18 cellular contexts compared by ENCODE assay signal in genomic region chr21:31623664-31624063, GRCh38. TPM values are rescaled to one million over a fixed set of nuclear protein-coding genes. Genes with fewer than 3 reads are reported as not detected.
DNase-seq lines count a peak whose midpoint lies in the region; ATAC-seq, FAIRE-seq and TF ChIP-seq lines count a peak whose summit lies in the region.
"Had no signal": no experiment of that assay in that cellular context is flagged by ENCODE, and none has a peak within 500 bp of the region (broad histone marks: within the 10 kb centered on the region; RNA-seq: fewer than 3 reads in every experiment).

No MANE protein-coding gene starts in this region.

- no peak overlapping the region for H3K27ac Mint-ChIP-seq in osteocyte (ENCODE audit: unreplicated experiment)
- H3K27ac Mint-ChIP-seq in naive thymus-derived CD4-positive, alpha-beta T cell, result no peak overlapping the region
- H3K27ac Mint-ChIP-seq: activated CD4-positive, alpha-beta memory T cell treated with anti-CD3 and anti-CD28 coated beads for 36 hours had no signal

- no peaks in the 10 kb centered on the region for H3K9me3 Mint-ChIP-seq in osteocyte (ENCODE audit: unreplicated experiment)
- peaks cover 0 to 5% (median 0%) of the 10 kb centered on the region in 11 donors for H3K9me3 Mint-ChIP-seq in naive thymus-derived CD4-positive, alpha-beta T cell
- H3K9me3 Mint-ChIP-seq: activated CD4-positive, alpha-beta memory T cell treated with anti-CD3 and anti-CD28 coated beads for 36 hours; CD4-positive, alpha-beta memory T cell had no signal

- WGBS in GM12878 (ENCODE audit: insufficient coverage, insufficient replicate concordance, low lambda C conversion rate, missing lambda C conversion rate), result 54% methylated on average over 6 of the region's 6 CpGs

- H3K4me3 ChIP-seq in Loucy (ENCODE audit: low read length, poor library complexity, severe bottlenecking) (no peak overlapping the region), GM12878 (no peak overlapping the region)
- no peak overlapping the region for H3K4me3 ChIP-seq in naive thymus-derived CD4-positive, alpha-beta T cell (ENCODE audit: low read length)
- no peak overlapping the region for H3K4me3 ChIP-seq in effector memory CD4-positive, alpha-beta T cell (ENCODE audit: insufficient read depth, low read depth, low read length, poor library complexity, severe bottlenecking)
- H3K4me3 ChIP-seq: PC-9 had no signal

- H3K36me3 ChIP-seq in Loucy (ENCODE audit: insufficient read depth, low read length) (no peaks in the 10 kb centered on the region), GM12878 (ENCODE audit: control insufficient read depth in 2 of 2, insufficient read depth in 2 of 2, low read length in 1 of 2) (no peaks in the 10 kb centered on the region)
- H3K36me3 ChIP-seq in naive thymus-derived CD4-positive, alpha-beta T cell (ENCODE audit: control insufficient read depth in 2 of 3, insufficient read depth in 3 of 3, low read length in 3 of 3), result no peaks in the 10 kb centered on the region
- no peaks in the 10 kb centered on the region for H3K36me3 ChIP-seq in effector memory CD4-positive, alpha-beta T cell (ENCODE audit: control insufficient read depth, insufficient read depth, low read length)

- H3K4me1 ChIP-seq in Loucy (ENCODE audit: insufficient read depth, low read length, poor library complexity, severe bottlenecking) (peaks cover 12% of the 10 kb centered on the region), GM12878 (ENCODE audit: control insufficient read depth, insufficient read depth, low read length) (no peaks in the 10 kb centered on the region)
- no peaks in the 10 kb centered on the region for H3K4me1 ChIP-seq in naive thymus-derived CD4-positive, alpha-beta T cell (ENCODE audit: control insufficient read depth in 2 of 2, insufficient read depth in 2 of 2, low read length in 2 of 2)
- H3K4me1 ChIP-seq in effector memory CD4-positive, alpha-beta T cell (ENCODE audit: control insufficient read depth, insufficient read depth, low read length, poor library complexity, severe bottlenecking), result no peaks in the 10 kb centered on the region

- H3K4me3 Mint-ChIP-seq in osteocyte (ENCODE audit: unreplicated experiment), result no peak overlapping the region
- H3K4me3 Mint-ChIP-seq in naive thymus-derived CD4-positive, alpha-beta T cell, result no peak overlapping the region
- H3K4me3 Mint-ChIP-seq: activated CD4-positive, alpha-beta memory T cell treated with anti-CD3 and anti-CD28 coated beads for 36 hours; CD4-positive, alpha-beta memory T cell had no signal

- no peak for TF ChIP-seq EP300 in GM12878 (IDR thresholded peaks at IDR 0.05; ENCODE audit: borderline replicate concordance in 1 of 2, control insufficient read depth in 1 of 2, low read depth in 2 of 2, low read length in 2 of 2)

- CTCF ChIA-PET in GM12878 (lab: Yijun Ruan, JAX), result interaction anchor here (0.7 to 1.5 kb wide), 6 partner anchors 11 to 635 kb away, joined by 3 to 4 read pairs (median 3); no protein-coding TSS in a partner anchor
- CTCF ChIA-PET in naive thymus-derived CD4-positive, alpha-beta T cell (lab: Charles Lee), result no interaction called here

- no peaks in the 10 kb centered on the region for H3K27me3 ChIP-seq in Loucy (ENCODE audit: insufficient read depth, low read length, poor library complexity, severe bottlenecking)
- no peaks in the 10 kb centered on the region for H3K27me3 ChIP-seq in GM12878 (replicated peaks in 1 of 2; ENCODE audit: control insufficient read depth in 2 of 2, insufficient read depth in 2 of 2, low read length in 1 of 2)
- H3K27me3 ChIP-seq in naive thymus-derived CD4-positive, alpha-beta T cell (ENCODE audit: control insufficient read depth in 2 of 2, insufficient read depth in 2 of 2, low read length in 2 of 2), result no peaks in the 10 kb centered on the region
- H3K27me3 ChIP-seq in effector memory CD4-positive, alpha-beta T cell (replicated peaks; ENCODE audit: control insufficient read depth, insufficient read depth, low read length, poor library complexity, severe bottlenecking), result no peaks in the 10 kb centered on the region

- RAD21 ChIA-PET in GM12878 (lab: Charles Lee; ENCODE audit: unreplicated experiment), result interaction anchor here (0.8 kb wide), 1 partner anchor 100 kb away, joined by 4 read pairs; no protein-coding TSS in a partner anchor

- H3K9me3 ChIP-seq in Loucy (ENCODE audit: insufficient read depth, low read depth, low read length) (no peaks in the 10 kb centered on the region), GM12878 (replicated peaks; ENCODE audit: control insufficient read depth, insufficient read depth, low read length) (no peaks in the 10 kb centered on the region)
- H3K9me3 ChIP-seq in naive thymus-derived CD4-positive, alpha-beta T cell (ENCODE audit: control insufficient read depth in 2 of 3, low read length in 3 of 3), result no peaks in the 10 kb centered on the region
- no peaks in the 10 kb centered on the region for H3K9me3 ChIP-seq in effector memory CD4-positive, alpha-beta T cell (ENCODE audit: control insufficient read depth, low read length)

- no TSS peak for BruUV-seq in GM12878 (replicated peaks; lab: Mats Ljungman, UMichigan)

- no peak overlapping the region for H3K27ac ChIP-seq in GM12878 (ENCODE audit: control insufficient read depth, insufficient read depth)
- no peak overlapping the region for H3K27ac ChIP-seq in naive thymus-derived CD4-positive, alpha-beta T cell (ENCODE audit: low read depth, low read length)
- H3K27ac ChIP-seq in effector memory CD4-positive, alpha-beta T cell (ENCODE audit: insufficient read depth, low read length, poor library complexity, severe bottlenecking), result no peak overlapping the region
- H3K27ac ChIP-seq: 22Rv1, PC-9 had no signal

- H3K9ac ChIP-seq in Loucy (ENCODE audit: low read depth, low read length, poor library complexity, severe bottlenecking) (no peak overlapping the region), GM12878 (ENCODE audit: control insufficient read depth, insufficient read depth, low read length) (no peak overlapping the region)

- SMC1A ChIA-PET in GM12878 (lab: Charles Lee; ENCODE audit: uncharacterized antibody, unreplicated experiment), result interaction anchor here (0.7 to 1.0 kb wide), 5 partner anchors 10 to 638 kb away, joined by 3 to 4 read pairs (median 3); no protein-coding TSS in a partner anchor

- H3K36me3 Mint-ChIP-seq in osteocyte (ENCODE audit: unreplicated experiment), result no peaks in the 10 kb centered on the region
- peaks cover 0 to 7% (median 0%) of the 10 kb centered on the region in 5 donors for H3K36me3 Mint-ChIP-seq in naive thymus-derived CD4-positive, alpha-beta T cell
- H3K36me3 Mint-ChIP-seq: activated CD4-positive, alpha-beta memory T cell treated with anti-CD3 and anti-CD28 coated beads for 36 hours; CD4-positive, alpha-beta memory T cell had no signal

- H2AFZ ChIP-seq in Loucy (ENCODE audit: low read length) (no peak overlapping the region), GM12878 (ENCODE audit: control insufficient read depth, low read depth, low read length) (no peak overlapping the region)
- H2AFZ ChIP-seq: PC-9 had no signal

- no peaks in the 10 kb centered on the region for H3K79me2 ChIP-seq in Loucy (ENCODE audit: insufficient read depth, low read length)
- H3K79me2 ChIP-seq in GM12878 (ENCODE audit: control insufficient read depth, insufficient read depth, low read length), result no peaks in the 10 kb centered on the region

- ATAC-seq in GM12878 (peak; percentile 75), HG02763 (IDR thresholded peaks at IDR 0.05; ENCODE audit: unreplicated experiment) (no peak)
- no peak for ATAC-seq in naive thymus-derived CD4-positive, alpha-beta T cell

- H3K4me2 ChIP-seq in Loucy (ENCODE audit: low read depth, low read length, poor library complexity, severe bottlenecking), result no peak overlapping the region
- no peak overlapping the region for H3K4me2 ChIP-seq in GM12878 (ENCODE audit: control insufficient read depth, insufficient read depth)
- H3K4me2 ChIP-seq: PC-9 had no signal

- H3K27me3 Mint-ChIP-seq in osteocyte (ENCODE audit: unreplicated experiment), result no peaks in the 10 kb centered on the region
- peaks cover 0 to 3% (median 0%) of the 10 kb centered on the region in 5 donors for H3K27me3 Mint-ChIP-seq in naive thymus-derived CD4-positive, alpha-beta T cell
- H3K27me3 Mint-ChIP-seq: activated CD4-positive, alpha-beta memory T cell treated with anti-CD3 and anti-CD28 coated beads for 36 hours had no signal

- TF ChIP-seq CTCF in Loucy (conservative IDR thresholded peaks at IDR 0.05; ENCODE audit: low read length), result peak; percentile 54
- peak; percentile 32 to 49 (median 35); a peak in 4 of 6 replicates for TF ChIP-seq CTCF in GM12878 (IDR thresholded peaks at IDR 0.05 in 2 of 3, conservative IDR thresholded peaks at IDR 0.05 in 1 of 3; ENCODE audit: control insufficient read depth in 2 of 3, extremely low read depth in 1 of 3, insufficient read depth in 1 of 3, low read depth in 3 of 3, low read length in 3 of 3)
- peak; percentile 23 for TF ChIP-seq CTCF in osteocyte (IDR thresholded peaks at IDR 0.05)

- TF ChIP-seq POLR2A in GM12878 (IDR thresholded peaks at IDR 0.05; ENCODE audit: low read depth, low read length), result no peak

- POLR2A ChIA-PET in GM12878 (lab: Charles Lee), result no interaction called here
- POLR2A ChIA-PET in naive thymus-derived CD4-positive, alpha-beta T cell (lab: Charles Lee), result no interaction called here

- intact Hi-C loops in GM12878 (cut with micrococcal nuclease; ENCODE audit: unreplicated experiment), result no loop called here
- intact Hi-C loops in naive thymus-derived CD4-positive, alpha-beta T cell (cut with micrococcal nuclease), result loop anchor here in 1 of 2 donors (5.0 kb wide), 1 partner anchor 909 kb away; no protein-coding TSS in a partner anchor

- H3K4me1 Mint-ChIP-seq in osteocyte (ENCODE audit: unreplicated experiment), result peaks cover 6% of the 10 kb centered on the region
- H3K4me1 Mint-ChIP-seq in naive thymus-derived CD4-positive, alpha-beta T cell, result peaks cover 6 to 14% (median 8%) of the 10 kb centered on the region in 7 donors

- FAIRE-seq in GM12878 (lab: Jason Lieb, UNC), result no peak

- H4K20me1 ChIP-seq in Loucy (ENCODE audit: insufficient read depth, low read length, poor library complexity, severe bottlenecking) (no peaks in the 10 kb centered on the region), GM12878 (ENCODE audit: control insufficient read depth, insufficient read depth) (no peaks in the 10 kb centered on the region)

- TF ChIP-seq RAD21 in GM12878 (IDR thresholded peaks at IDR 0.05; ENCODE audit: insufficient read depth, low read depth, low read length), result peak; percentile 63

- H3K9me2 ChIP-seq in Loucy (replicated peaks; ENCODE audit: low read depth, low read length), result no peaks in the 10 kb centered on the region

- no peaks in the 10 kb centered on the region for H3F3A ChIP-seq in Loucy (ENCODE audit: low read depth)

- DNase-seq in DMS 273 (lab: John Stamatoyannopoulos, UW; ENCODE audit: unreplicated experiment) (peak; percentile 37), DMS 273 treated with DMSO at 0.1 percent for 48 hours (lab: John Stamatoyannopoulos, UW) (no peak), GM12878 (ENCODE audit: low read depth, low spot score) (no peak), osteocyte (ENCODE audit: extremely low spot score, unreplicated experiment) (no peak)
- DNase-seq in naive thymus-derived CD4-positive, alpha-beta T cell, result no peak
- DNase-seq in effector memory CD4-positive, alpha-beta T cell, result no peak
- DNase-seq: activated CD4-positive, alpha-beta memory T cell treated with anti-CD3 and anti-CD28 coated beads for 36 hours; activated effector memory CD4-positive, alpha-beta T cell treated with anti-CD3 and anti-CD28 coated beads, Interleukin-2, amount 50 U/mL, for 16 hours; CD4-positive, alpha-beta memory T cell; GF-D8; hippocampal formation; nucleus accumbens; PC-9; stimulated activated CD4-positive, alpha-beta T cell treated with anti-CD3 and anti-CD28 coated beads, Interleukin-15, amount 100 ng/mL, for 24 hours; T-helper 2 cell had no signal

- in situ Hi-C loops in GM12878 (cut with MboI), result no loop called here

RNA-seq across cellular contexts. Expression of gene SOD1, which starts 35.8 kb away (rescaled TPM):
- 23.7 and 26.1 TPM in 2 replicates for total RNA-seq in GM12878 (2013; cell fraction: nucleolus; rRNA removed)
- 171 and 193 TPM in 2 replicates for total RNA-seq in GM12878 (2014; rRNA removed)
- total RNA-seq in GM12878 (2014; rRNA removed; fragmentation: Illumina TruSeq; extraction: Trizol), result 265 and 275 TPM in 2 replicates
- total RNA-seq in GM12878 (2021), result 213 and 226 TPM in 2 replicates
- 241 TPM for polyA plus RNA-seq in GM12878 (2011; ENCODE audit: low read depth)
- 352 and 405 TPM in 2 replicates for polyA plus RNA-seq in GM12878 (2011; rRNA removed)
- 251 and 259 TPM in 2 replicates for polyA plus RNA-seq in GM12878 (2011; cell fraction: cytosol; rRNA removed)
- 152 and 159 TPM in 2 replicates for polyA plus RNA-seq in GM12878 (2011; cell fraction: nucleus; rRNA removed)
- 188 and 198 TPM in 2 replicates for polyA plus RNA-seq in GM12878 (2012)
- 242 and 261 TPM in 2 replicates for polyA plus RNA-seq in GM12878 (2014; fragmentation: Illumina TruSeq; extraction: Trizol)
- polyA plus RNA-seq in GM12878 (2014; fragmentation: Nextera tagmentation; extraction: Ambion mirVana), result 100 to 1,000 TPM; 655 to 710 TPM
- polyA plus RNA-seq in GM12878 (2014; rRNA removed), result 205 and 220 TPM in 2 replicates
- polyA plus RNA-seq in GM12878 (2016; fragmentation: Nextera tagmentation; extraction: Ambion mirVana), result 100 to 1,000 TPM; 473 to 502 TPM
- polyA minus RNA-seq in GM12878 (2011; rRNA and poly(A)+ RNA removed), result 145 and 174 TPM in 2 replicates
- 136 and 143 TPM in 2 replicates for polyA minus RNA-seq in GM12878 (2011; cell fraction: cytosol; rRNA and poly(A)+ RNA removed)
- polyA minus RNA-seq in GM12878 (2011; cell fraction: nucleus; rRNA and poly(A)+ RNA removed), result 21.4 and 34.0 TPM in 2 replicates
- 195 and 205 TPM in 2 replicates for total RNA-seq in osteocyte
- total RNA-seq in naive thymus-derived CD4-positive, alpha-beta T cell, result 100 to 1,000 TPM; 110 to 218 (median 182) TPM
- polyA plus RNA-seq in naive thymus-derived CD4-positive, alpha-beta T cell, result 100 to 1,000 TPM; 632 to 777 TPM
